In the genomic region with DNA sequence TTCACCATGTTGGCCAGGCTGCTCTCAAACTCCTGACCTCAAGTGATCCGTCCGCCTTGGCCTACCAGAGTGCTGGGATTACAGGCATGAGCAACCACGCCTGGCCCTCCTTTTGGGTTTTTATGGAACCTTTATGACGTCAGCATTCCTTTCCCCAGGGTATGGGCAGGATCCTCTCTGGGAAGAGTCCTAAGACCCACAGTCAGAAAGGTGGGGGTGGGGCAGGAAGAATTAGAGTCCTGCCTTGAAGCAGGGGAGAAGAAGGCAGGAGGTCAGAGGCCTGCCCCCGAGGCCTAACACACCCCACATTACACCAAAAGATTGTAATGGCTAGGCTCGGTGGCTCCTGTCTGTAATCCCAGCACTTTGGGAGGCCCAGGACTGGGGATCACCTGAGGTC, we compare ENCODE assay signal across 15 cellular contexts. TPM values are rescaled to one million over a fixed set of nuclear protein-coding genes. Genes with fewer than 3 reads are reported as not detected.
DNase-seq lines count a peak whose midpoint lies in the region; ATAC-seq, FAIRE-seq and TF ChIP-seq lines count a peak whose summit lies in the region.
"Had no signal": no experiment of that assay in that cellular context is flagged by ENCODE, and none has a peak within 500 bp of the region (broad histone marks: within the 10 kb centered on the region; RNA-seq: fewer than 3 reads in every experiment).

No MANE protein-coding gene starts in this region.

- TF ChIP-seq EP300 in HepG2 (IDR thresholded peaks at IDR 0.05; ENCODE audit: low read depth in 2 of 2, low read length in 2 of 2) = no peak
- no peak for TF ChIP-seq EP300 in HepG2 (CRISPR knock-in tag; IDR thresholded peaks at IDR 0.05; ENCODE audit: borderline replicate concordance)

- H3K27me3 Mint-ChIP-seq in osteocyte (ENCODE audit: unreplicated experiment) = no peaks in the 10 kb centered on the region

- no TSS peak for BruUV-seq in HepG2 (replicated peaks; lab: Mats Ljungman, UMichigan)

- in situ Hi-C loops in HepG2 (cut with HindIII; ENCODE audit: extremely low pct_ligation_motif_present, low pct_unique_long_range_greater_than_20kb) = no loop called here

- no peaks in the 10 kb centered on the region for H3K79me2 ChIP-seq in HepG2 (ENCODE audit: insufficient read depth, low read length)

- no peak overlapping the region for H2AFZ ChIP-seq in HepG2 (ENCODE audit: low read length)

- peaks cover 30% of the 10 kb centered on the region for H3K4me1 Mint-ChIP-seq in osteocyte (ENCODE audit: unreplicated experiment)

- H3K27ac ChIP-seq in HepG2 (ENCODE audit: extremely low read length, insufficient read depth, low read length) (no peak overlapping the region), right lobe of liver (no peak overlapping the region)
- H3K27ac ChIP-seq: BLaER1 had no signal

- no peak for TF ChIP-seq RAD21 in HepG2 (CRISPR knock-in tag; IDR thresholded peaks at IDR 0.05)

- no peaks in the 10 kb centered on the region for H3K36me3 Mint-ChIP-seq in osteocyte (ENCODE audit: unreplicated experiment)
- H3K36me3 Mint-ChIP-seq: CD8-positive, alpha-beta memory T cell had no signal

- CTCF ChIA-PET in HepG2 (lab: Yijun Ruan, JAX; ENCODE audit: low intra/inter-chr PET ratio, low total read pairs) = no interaction called here

- no peak for TF ChIP-seq CTCF in HepG2 (CRISPR knock-in tag; IDR thresholded peaks at IDR 0.05)
- no peak for TF ChIP-seq CTCF in right lobe of liver (IDR thresholded peaks at IDR 0.05)
- no peak for TF ChIP-seq CTCF in osteocyte (IDR thresholded peaks at IDR 0.05)

- H3K9me3 Mint-ChIP-seq in osteocyte (ENCODE audit: unreplicated experiment) = no peaks in the 10 kb centered on the region

- no peak overlapping the region for H3K27ac Mint-ChIP-seq in osteocyte (ENCODE audit: unreplicated experiment)

- ATAC-seq in HepG2 = no peak
- ATAC-seq in right lobe of liver = no peak
- ATAC-seq in GM21423 (IDR thresholded peaks at IDR 0.05; ENCODE audit: unreplicated experiment) = no peak
- no peak for ATAC-seq in GM19452 (IDR thresholded peaks at IDR 0.05; ENCODE audit: unreplicated experiment)

- H3K4me3 ChIP-seq in HepG2 (replicated peaks in 1 of 3; ENCODE audit: insufficient read depth in 1 of 3, low read depth in 2 of 3, low read length in 3 of 3) (no peak overlapping the region), right lobe of liver (no peak overlapping the region)
- H3K4me3 ChIP-seq: BLaER1 had no signal

- TF ChIP-seq POLR2A in HepG2 (IDR thresholded peaks at IDR 0.05; ENCODE audit: insufficient read depth in 1 of 2, low read depth in 2 of 2, low read length in 2 of 2) = no peak
- no peak for TF ChIP-seq POLR2A in right lobe of liver (IDR thresholded peaks at IDR 0.05)

- POLR2A ChIA-PET in HepG2 (lab: Yijun Ruan, JAX) = no interaction called here

- 59% methylated on average over 5 of the region's 6 CpGs for WGBS in HepG2 (ENCODE audit: low lambda C conversion rate)
- 69% methylated on average over 2 of the region's 6 CpGs for WGBS in right lobe of liver (ENCODE audit: insufficient coverage, low coverage, low lambda C conversion rate, missing lambda C conversion rate)

- DNase-seq in HepG2 (ENCODE audit: low spot score) = no peak
- no peak for DNase-seq in right lobe of liver
- DNase-seq in T1000 (lab: John Stamatoyannopoulos, UW) = peak; percentile 27
- DNase-seq in islet precursor cell = peak; percentile 94
- DNase-seq in osteocyte (ENCODE audit: extremely low spot score, unreplicated experiment) = no peak
- no peak for DNase-seq in NK-92 treated with Interleukin-12 subunit alpha and Interleukin-12 subunit beta, amount 100 ng/mL, for 24 hours (lab: John Stamatoyannopoulos, UW)
- DNase-seq: CD8-positive, alpha-beta memory T cell; H7; Karpas-422; NCI-H187; NCI-H69 had no signal

- H3K9me3 ChIP-seq in HepG2 (ENCODE audit: low read length) (no peaks in the 10 kb centered on the region), right lobe of liver (no peaks in the 10 kb centered on the region)

- H3K27me3 ChIP-seq in HepG2 (ENCODE audit: control insufficient read depth in 1 of 2, insufficient read depth in 2 of 2, low read length in 2 of 2) = no peaks in the 10 kb centered on the region
- H3K27me3 ChIP-seq in right lobe of liver = no peaks in the 10 kb centered on the region
- H3K27me3 ChIP-seq: BLaER1 had no signal

- H3K4me1 ChIP-seq in HepG2 (ENCODE audit: insufficient read depth, low read length) = peaks cover 22% of the 10 kb centered on the region
- H3K4me1 ChIP-seq in right lobe of liver = no peaks in the 10 kb centered on the region

- peak overlapping the region; percentile 7; the same call in 1 of the 2 replicates for H3K4me2 ChIP-seq in HepG2 (ENCODE audit: low read depth, low read length)
- H3K4me2 ChIP-seq: BLaER1 had no signal

- FAIRE-seq in HepG2 (lab: Jason Lieb, UNC) = no peak
- FAIRE-seq: GM19239 had no signal

- intact Hi-C loops in HepG2 (cut with micrococcal nuclease; ENCODE audit: unreplicated experiment) (no loop called here), right lobe of liver (cut with DNase I) (no loop called here)

- H3K36me3 ChIP-seq in HepG2 (replicated peaks in 1 of 2; ENCODE audit: control insufficient read depth in 1 of 2, insufficient read depth in 2 of 2, low read length in 2 of 2) = no peaks in the 10 kb centered on the region
- H3K36me3 ChIP-seq in right lobe of liver = no peaks in the 10 kb centered on the region
- H3K36me3 ChIP-seq: BLaER1 had no signal

- H3K9ac ChIP-seq in HepG2 (ENCODE audit: insufficient read depth, low read depth, low read length) = no peak overlapping the region
- H3K9ac ChIP-seq: BLaER1 had no signal

- no peak overlapping the region for H3K4me3 Mint-ChIP-seq in osteocyte (ENCODE audit: unreplicated experiment)
- H3K4me3 Mint-ChIP-seq: CD8-positive, alpha-beta memory T cell had no signal

- no peaks in the 10 kb centered on the region for H4K20me1 ChIP-seq in HepG2 (ENCODE audit: insufficient read depth, low read length)
- H4K20me1 ChIP-seq: BLaER1 had no signal

TF ChIP-seq in HepG2, 621 proteins besides CTCF, POLR2A, EP300 and RAD21:
- TF ChIP-seq ATF7 (IDR thresholded peaks at IDR 0.05) (peak; percentile 81), ATF7 (CRISPR knock-in tag; IDR thresholded peaks at IDR 0.05) (no peak), CREB1 (IDR thresholded peaks at IDR 0.05) (peak; percentile 86), CREB1 (CRISPR knock-in tag; IDR thresholded peaks at IDR 0.05) (no peak), JUND (CRISPR knock-in tag; IDR thresholded peaks at IDR 0.05) (no peak)

RNA-seq across cellular contexts. Expression of gene CDK17, which starts 30.8 kb away (rescaled TPM):
- 20.1 and 22.3 TPM in 2 replicates for total RNA-seq in HepG2 (2016; rRNA removed; fragmentation: Illumina TruSeq; extraction: Trizol)
- 12.4 and 17.6 TPM in 2 replicates for total RNA-seq in HepG2 (2016; cell fraction: cytosol; rRNA removed; fragmentation: Illumina TruSeq; extraction: Trizol; ENCODE audit: low read depth)
- total RNA-seq in HepG2 (2016; cell fraction: insoluble cytoplasmic fraction; rRNA removed; fragmentation: Illumina TruSeq; extraction: Trizol) = 21.4 and 21.8 TPM in 2 replicates
- 6.8 and 8.7 TPM in 2 replicates for total RNA-seq in HepG2 (2016; cell fraction: membrane; rRNA removed; fragmentation: Illumina TruSeq; extraction: Trizol)
- total RNA-seq in HepG2 (2016; cell fraction: nucleus; rRNA removed; fragmentation: Illumina TruSeq; extraction: Trizol) = 33.8 and 35.2 TPM in 2 replicates
- 7.6 and 9.9 TPM in 2 replicates for polyA plus RNA-seq in HepG2 (2011; rRNA removed)
- 3.7 and 6.4 TPM in 2 replicates for polyA plus RNA-seq in HepG2 (2011; cell fraction: cytosol; rRNA removed)
- 8.2 and 10.0 TPM in 2 replicates for polyA plus RNA-seq in HepG2 (2011; cell fraction: nucleus; rRNA removed)
- 9.6 and 11.9 TPM in 2 replicates for polyA plus RNA-seq in HepG2 (2012)
- 0.41 and 0.44 TPM in 2 replicates for polyA plus RNA-seq in HepG2 (2016; cell fraction: cytosol; fragmentation: Illumina TruSeq; extraction: Trizol; ENCODE audit: low read depth)
- 13.7 and 14.3 TPM in 2 replicates for polyA plus RNA-seq in HepG2 (2016; cell fraction: insoluble cytoplasmic fraction; fragmentation: Illumina TruSeq; extraction: Trizol; ENCODE audit: low read depth)
- polyA plus RNA-seq in HepG2 (2016; cell fraction: membrane; fragmentation: Illumina TruSeq; extraction: Trizol; ENCODE audit: low read depth) = 1.9 and 2.1 TPM in 2 replicates
- 9.6 and 12.3 TPM in 2 replicates for polyA plus RNA-seq in HepG2 (2016; cell fraction: nucleus; fragmentation: Illumina TruSeq; extraction: Trizol; ENCODE audit: insufficient read depth, low read depth)
- 36.0 and 45.8 TPM in 2 replicates for polyA minus RNA-seq in HepG2 (2011; rRNA and poly(A)+ RNA removed; ENCODE audit: low replicate concordance)
- polyA minus RNA-seq in HepG2 (2011; cell fraction: cytosol; rRNA and poly(A)+ RNA removed) = 25.9 and 29.8 TPM in 2 replicates
- 152 and 172 TPM in 2 replicates for polyA minus RNA-seq in HepG2 (2011; cell fraction: nucleus; rRNA and poly(A)+ RNA removed)
- 10 to 100 TPM in 5 of 6 experiments, 1 to 10 TPM in 1; 8.9 to 16.1 (median 13.7) TPM for total RNA-seq in right lobe of liver
- 33.8 and 37.2 TPM in 2 replicates for total RNA-seq in osteocyte

RNA-seq across cellular contexts. Expression of gene CFAP54, which starts 58.3 kb away (rescaled TPM):
- not detected in 2 replicates for total RNA-seq in HepG2 (2016; rRNA removed; fragmentation: Illumina TruSeq; extraction: Trizol)
- not detected in 2 replicates for total RNA-seq in HepG2 (2016; cell fraction: cytosol; rRNA removed; fragmentation: Illumina TruSeq; extraction: Trizol; ENCODE audit: low read depth)
- not detected in 2 replicates for total RNA-seq in HepG2 (2016; cell fraction: insoluble cytoplasmic fraction; rRNA removed; fragmentation: Illumina TruSeq; extraction: Trizol)
- total RNA-seq in HepG2 (2016; cell fraction: membrane; rRNA removed; fragmentation: Illumina TruSeq; extraction: Trizol) = not detected in 2 replicates
- not detected in 2 replicates for total RNA-seq in HepG2 (2016; cell fraction: nucleus; rRNA removed; fragmentation: Illumina TruSeq; extraction: Trizol)
- polyA plus RNA-seq in HepG2 (2011; rRNA removed) = not detected in 2 replicates
- polyA plus RNA-seq in HepG2 (2011; cell fraction: cytosol; rRNA removed) = not detected in 2 replicates
- not detected in 2 replicates for polyA plus RNA-seq in HepG2 (2011; cell fraction: nucleus; rRNA removed)
- polyA plus RNA-seq in HepG2 (2012) = not detected in 2 replicates
- polyA plus RNA-seq in HepG2 (2016; cell fraction: cytosol; fragmentation: Illumina TruSeq; extraction: Trizol; ENCODE audit: low read depth) = not detected in 2 replicates
- polyA plus RNA-seq in HepG2 (2016; cell fraction: insoluble cytoplasmic fraction; fragmentation: Illumina TruSeq; extraction: Trizol; ENCODE audit: low read depth) = not detected in 2 replicates
- not detected in 2 replicates for polyA plus RNA-seq in HepG2 (2016; cell fraction: membrane; fragmentation: Illumina TruSeq; extraction: Trizol; ENCODE audit: low read depth)
- polyA plus RNA-seq in HepG2 (2016; cell fraction: nucleus; fragmentation: Illumina TruSeq; extraction: Trizol; ENCODE audit: insufficient read depth, low read depth) = not detected in 2 replicates
- 0.16 TPM in 1 of 2 replicates, not detected in the other for polyA minus RNA-seq in HepG2 (2011; rRNA and poly(A)+ RNA removed; ENCODE audit: low replicate concordance)
- not detected in 2 replicates for polyA minus RNA-seq in HepG2 (2011; cell fraction: cytosol; rRNA and poly(A)+ RNA removed)
- polyA minus RNA-seq in HepG2 (2011; cell fraction: nucleus; rRNA and poly(A)+ RNA removed) = not detected in 2 replicates
- total RNA-seq in right lobe of liver = under 1 TPM; 0.09 to 0.34 (median 0.13) TPM
- 0.24 and 0.73 TPM in 2 replicates for total RNA-seq in osteocyte
- total RNA-seq: H7 had no signal

Comparison
In these comparisons a context has a peak if more than half of its experiments do, and no peak if none do; other contexts are left out.
1. DNase-seq: peak in T1000 (single experiment) and islet precursor cell (single experiment); none in HepG2 (single experiment), right lobe of liver (0 of 3), osteocyte (single experiment) and NK-92 treated with Interleukin-12 subunit alpha and Interleukin-12 subunit beta, amount 100 ng/mL, for 24 hours (single experiment).